In the genomic region with DNA sequence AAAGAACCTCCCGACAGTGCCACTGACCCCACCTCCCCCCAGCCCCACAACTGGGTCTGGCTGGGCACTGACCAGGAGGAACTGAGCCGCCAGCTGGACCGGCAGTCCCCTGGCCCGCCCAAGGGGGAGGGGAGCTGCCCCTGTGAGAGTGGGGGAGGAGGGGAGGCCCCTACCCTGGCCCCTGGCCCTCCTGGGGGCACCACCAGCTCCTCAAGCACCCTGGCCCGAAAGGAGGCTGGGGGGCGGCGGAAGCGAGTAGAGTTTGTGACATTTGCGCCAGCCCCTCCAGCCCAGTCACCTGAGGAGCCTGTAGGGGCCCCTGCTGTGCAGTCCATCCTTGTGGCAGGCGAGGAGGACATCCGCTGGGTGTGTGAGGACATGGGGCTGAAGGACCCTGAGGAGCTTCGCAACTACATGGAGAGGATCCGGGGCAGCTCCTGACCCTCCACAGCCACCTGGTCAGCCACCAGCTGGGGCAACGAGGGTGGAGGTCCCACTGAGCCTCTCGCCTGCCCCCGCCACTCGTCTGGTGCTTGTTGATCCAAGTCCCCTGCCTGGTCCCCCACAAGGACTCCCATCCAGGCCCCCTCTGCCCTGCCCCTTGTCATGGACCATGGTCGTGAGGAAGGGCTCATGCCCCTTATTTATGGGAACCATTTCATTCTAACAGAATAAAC, we compare ENCODE assay signal across 1 cellular context.
TF ChIP-seq lines count a peak whose summit lies in the region.

No MANE protein-coding gene starts in this region.

TF ChIP-seq in IMR-90, 13 proteins besides CTCF, POLR2A, EP300 and RAD21:
- no peak for TF ChIP-seq CHD1 (IDR thresholded peaks at IDR 0.05; ENCODE audit: low read depth, low read length)
- no peak for TF ChIP-seq FOS (IDR thresholded peaks at IDR 0.05; ENCODE audit: low read depth, low read length)
- TF ChIP-seq MAZ (IDR thresholded peaks at IDR 0.05; ENCODE audit: borderline replicate concordance, low read depth, low read length), result no peak
- TF ChIP-seq, protein P1, sequence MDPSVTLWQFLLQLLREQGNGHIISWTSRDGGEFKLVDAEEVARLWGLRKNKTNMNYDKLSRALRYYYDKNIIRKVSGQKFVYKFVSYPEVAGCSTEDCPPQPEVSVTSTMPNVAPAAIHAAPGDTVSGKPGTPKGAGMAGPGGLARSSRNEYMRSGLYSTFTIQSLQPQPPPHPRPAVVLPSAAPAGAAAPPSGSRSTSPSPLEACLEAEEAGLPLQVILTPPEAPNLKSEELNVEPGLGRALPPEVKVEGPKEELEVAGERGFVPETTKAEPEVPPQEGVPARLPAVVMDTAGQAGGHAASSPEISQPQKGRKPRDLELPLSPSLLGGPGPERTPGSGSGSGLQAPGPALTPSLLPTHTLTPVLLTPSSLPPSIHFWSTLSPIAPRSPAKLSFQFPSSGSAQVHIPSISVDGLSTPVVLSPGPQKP (IDR thresholded peaks at IDR 0.05; ENCODE audit: borderline replicate concordance, low read depth, low read length), result no peak
